7 cellular contexts compared by ENCODE assay signal in the genomic region with DNA sequence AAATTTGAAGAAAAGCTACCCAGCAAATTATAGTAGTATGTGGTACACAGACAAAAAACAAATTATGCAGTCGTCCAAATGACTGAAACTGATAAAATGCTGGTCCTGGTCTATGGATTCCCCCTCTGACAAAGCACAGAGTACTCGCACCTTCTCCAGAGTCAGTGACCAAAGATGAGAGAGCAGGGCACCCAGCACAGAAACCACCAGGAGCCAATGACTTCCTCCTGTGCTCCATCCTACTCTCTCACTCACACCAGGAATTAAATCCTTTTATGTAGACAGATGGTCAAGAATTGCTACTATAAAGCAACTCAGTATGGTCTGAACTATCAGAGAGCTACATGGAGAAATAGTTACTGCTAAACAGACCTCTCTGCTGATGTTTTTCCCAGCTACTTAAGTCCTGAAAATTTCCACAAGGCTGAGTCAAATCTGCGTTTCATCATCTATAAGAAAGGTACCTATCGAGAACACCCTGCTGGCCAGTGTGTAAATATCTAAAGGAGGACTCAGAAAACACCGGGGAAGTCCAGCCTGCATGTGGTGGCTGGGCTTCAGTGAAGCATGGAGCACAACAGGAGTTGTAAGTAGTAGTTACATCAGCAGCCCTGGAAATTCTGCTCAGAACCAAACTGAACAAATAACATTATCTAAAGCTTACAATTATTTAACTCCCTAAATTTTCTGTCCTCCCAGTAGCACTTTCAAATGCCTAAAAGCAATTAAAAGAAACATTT.
A peak's percentile ranks its signal among the peaks of the same experiment; 100 is the strongest.
DNase-seq lines count a peak whose midpoint lies in the region; ATAC-seq, FAIRE-seq and TF ChIP-seq lines count a peak whose summit lies in the region.
"Not testable (repeated sequence)": the region's sequence is repeated elsewhere in the genome, so short reads cannot be mapped to it uniquely, and the experiment has no call there.

No MANE protein-coding gene starts in this region.

- H3K4me1 ChIP-seq in HEK293 (ENCODE audit: control insufficient read depth, insufficient read depth, low read length): not testable (repeated sequence)

- not testable (repeated sequence) for H3K36me3 ChIP-seq in HEK293 (ENCODE audit: control insufficient read depth in 2 of 2, insufficient read depth in 1 of 2, low read length in 2 of 2)

- DNase-seq in RCC 7860 (ENCODE audit: low spot score): peak; percentile 56
- not testable (repeated sequence) for DNase-seq in left colon

- intact Hi-C loops in left colon (cut with DNase I, micrococcal nuclease): not testable (repeated sequence)

- FAIRE-seq in RCC 7860 (lab: Jason Lieb, UNC): peak; percentile 75

- not testable (repeated sequence) for H3K4me3 ChIP-seq in HEK293 (ENCODE audit: low read depth, low read length)

- peak; percentile 72 for ATAC-seq in GM18867 (IDR thresholded peaks at IDR 0.05; ENCODE audit: unreplicated experiment)
- ATAC-seq in GM19468 (IDR thresholded peaks at IDR 0.05; ENCODE audit: extremely low read depth, unreplicated experiment): peak; percentile 67
- peak; percentile 93 for ATAC-seq in HG03039 (IDR thresholded peaks at IDR 0.05; ENCODE audit: unreplicated experiment)
- ATAC-seq in HG03442 (IDR thresholded peaks at IDR 0.05; ENCODE audit: unreplicated experiment): peak; percentile 94
- ATAC-seq in left colon: peak; percentile 43

- POLR2A ChIA-PET in HEK293 (lab: Yijun Ruan, JAX): not testable (repeated sequence)

- H3K9me3 ChIP-seq in HEK293 (ENCODE audit: control insufficient read depth, insufficient read depth, low read depth, low read length): not testable (repeated sequence)

- TF ChIP-seq CTCF in HEK293 (tag by site-specific recombination; IDR thresholded peaks at IDR 0.05): not testable (repeated sequence)

- CTCF ChIA-PET in HEK293 (lab: Yijun Ruan, JAX): not testable (repeated sequence)

- not testable (repeated sequence) for H3K27ac ChIP-seq in HEK293 (ENCODE audit: extremely low read depth, low read depth, low read length)

TF ChIP-seq in HEK293, 187 proteins besides CTCF, POLR2A, EP300 and RAD21:
- TF ChIP-seq, protein P1, sequence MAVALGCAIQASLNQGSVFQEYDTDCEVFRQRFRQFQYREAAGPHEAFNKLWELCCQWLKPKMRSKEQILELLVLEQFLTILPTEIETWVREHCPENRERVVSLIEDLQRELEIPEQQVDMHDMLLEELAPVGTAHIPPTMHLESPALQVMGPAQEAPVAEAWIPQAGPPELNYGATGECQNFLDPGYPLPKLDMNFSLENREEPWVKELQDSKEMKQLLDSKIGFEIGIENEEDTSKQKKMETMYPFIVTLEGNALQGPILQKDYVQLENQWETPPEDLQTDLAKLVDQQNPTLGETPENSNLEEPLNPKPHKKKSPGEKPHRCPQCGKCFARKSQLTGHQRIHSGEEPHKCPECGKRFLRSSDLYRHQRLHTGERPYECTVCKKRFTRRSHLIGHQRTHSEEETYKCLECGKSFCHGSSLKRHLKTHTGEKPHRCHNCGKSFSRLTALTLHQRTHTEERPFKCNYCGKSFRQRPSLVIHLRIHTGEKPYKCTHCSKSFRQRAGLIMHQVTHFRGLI (tag by site-specific recombination; IDR thresholded peaks at IDR 0.05): peak; percentile 95
- TF ChIP-seq ZIC2 (tag by site-specific recombination; IDR thresholded peaks at IDR 0.05): peak; percentile 45

Comparison
In these comparisons a context has a peak if more than half of its experiments do, and no peak if none do; other contexts are left out.
1. ATAC-seq: peak in every context shown above with its lines; median percentile 94 in HG03442; 93 in HG03039; 72 in GM18867; 67 in GM19468; 43 in left colon.